11 cellular contexts compared by ENCODE assay signal in the genomic region with DNA sequence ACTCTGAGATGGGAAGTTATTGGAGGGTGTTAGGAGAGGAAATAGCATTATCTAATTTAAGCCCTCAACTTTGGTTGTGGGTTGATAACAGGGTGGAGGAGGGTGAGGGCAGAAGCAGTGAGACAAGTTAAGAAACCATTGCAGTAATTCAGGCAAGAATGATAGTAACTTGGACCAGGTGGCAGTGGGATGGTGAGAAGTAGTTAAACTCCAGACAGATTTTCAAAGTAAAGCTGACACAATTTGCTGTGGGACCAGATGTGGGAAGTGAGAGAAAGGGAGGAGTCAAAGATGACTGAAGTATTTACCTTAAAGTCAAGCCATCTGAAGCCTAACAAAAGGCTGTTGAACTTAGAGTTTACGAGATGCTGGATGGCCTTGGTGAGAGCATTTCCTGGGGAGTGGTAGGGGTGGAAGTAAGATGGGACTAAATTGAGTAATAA.
DNase-seq lines count a peak whose midpoint lies in the region; ATAC-seq and TF ChIP-seq lines count a peak whose summit lies in the region.
"Had no signal": no experiment of that assay in that cellular context is flagged by ENCODE, and none has a peak within 500 bp of the region (broad histone marks: within the 10 kb centered on the region; RNA-seq: fewer than 3 reads in every experiment).

No MANE protein-coding gene starts in this region.

- TF ChIP-seq CTCF in foreskin keratinocyte (conservative IDR thresholded peaks at IDR 0.05) (no peak), heart right ventricle (IDR thresholded peaks at IDR 0.05) (no peak)

- 76 to 86% methylated on average over 1 of the region's 1 CpG for WGBS in heart right ventricle, 2 donors

- H3K4me3 ChIP-seq in heart right ventricle, result no peak overlapping the region

- peak overlapping the region; percentile 97 for H3K27ac ChIP-seq in foreskin keratinocyte
- H3K27ac ChIP-seq in heart right ventricle, result no peak overlapping the region

- peak; percentile 55 for ATAC-seq in GM21528 (IDR thresholded peaks at IDR 0.05; ENCODE audit: low FRiP score, unreplicated experiment)
- ATAC-seq in HG03432 (IDR thresholded peaks at IDR 0.05; ENCODE audit: unreplicated experiment), result peak; percentile 44
- ATAC-seq in foreskin keratinocyte, result no peak
- no peak for ATAC-seq in heart right ventricle

- H3K4me1 ChIP-seq in foreskin keratinocyte, result peaks cover 35% of the 10 kb centered on the region
- H3K4me1 ChIP-seq in heart right ventricle, result peaks cover 0 to 49% (median 6%) of the 10 kb centered on the region in 9 donors

- no peaks in the 10 kb centered on the region for H3K9me3 ChIP-seq in heart right ventricle
- H3K9me3 ChIP-seq: SK-N-SH had no signal

- no peaks in the 10 kb centered on the region for H3K27me3 ChIP-seq in foreskin keratinocyte
- H3K27me3 ChIP-seq in heart right ventricle, result no peaks in the 10 kb centered on the region

- peak; percentile 22 for DNase-seq in NOMO-1 treated with DMSO at 0.1 percent for 48 hours (lab: John Stamatoyannopoulos, UW; ENCODE audit: unreplicated experiment)
- DNase-seq in NOMO-1 treated with dmso at 0.1 percent for 144 hours (lab: John Stamatoyannopoulos, UW; ENCODE audit: unreplicated experiment), result no peak
- DNase-seq in foreskin keratinocyte, result no peak
- DNase-seq in NCI-H2227 (lab: John Stamatoyannopoulos, UW; ENCODE audit: unreplicated experiment), result no peak
- no peak for DNase-seq in heart right ventricle
- no peak for DNase-seq in stimulated activated CD4-positive, alpha-beta T cell treated with anti-CD3 and anti-CD28 coated beads, Interleukin-15, amount 100 ng/mL, for 24 hours
- DNase-seq: ACHN, activated gamma-delta T cell treated with Interleukin-2 at 50 U/mL for 16 hours, SK-N-SH had no signal

- no peaks in the 10 kb centered on the region for H3K36me3 ChIP-seq in heart right ventricle

- intact Hi-C loops in heart right ventricle (cut with DNase I), result no loop called here

Comparison
In these comparisons a context has a peak if more than half of its experiments do, and no peak if none do; other contexts are left out.
1. ATAC-seq: peak in GM21528 (single experiment) and HG03432 (single experiment); none in foreskin keratinocyte (single experiment) and heart right ventricle (0 of 8).